In the genomic region with DNA sequence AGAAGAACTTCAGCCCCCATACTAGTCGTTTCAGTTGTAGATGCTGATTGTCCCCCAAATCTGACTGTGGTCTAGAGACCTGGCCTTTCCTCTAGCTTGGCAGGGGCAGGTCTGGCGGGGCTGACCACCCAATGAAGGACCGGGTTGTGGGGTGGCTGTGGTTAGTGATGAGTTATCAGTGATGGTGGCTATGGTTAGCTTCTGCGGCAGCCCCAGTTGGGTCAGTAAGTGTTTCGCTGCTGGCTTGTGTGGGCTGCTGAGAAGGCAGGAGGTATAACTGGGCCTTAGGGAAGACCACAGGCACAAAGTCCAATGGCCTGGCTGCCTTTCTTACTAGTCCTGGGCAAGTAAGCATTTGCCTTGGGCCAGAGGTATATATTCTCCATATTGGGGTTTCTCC, we compare ENCODE assay signal across 19 cellular contexts. TPM values are rescaled to one million over a fixed set of nuclear protein-coding genes. Genes with fewer than 3 reads are reported as not detected.
"Had no signal": no experiment of that assay in that cellular context is flagged by ENCODE, and none has a peak within 500 bp of the region (broad histone marks: within the 10 kb centered on the region; RNA-seq: fewer than 3 reads in every experiment).

No MANE protein-coding gene starts in this region.

- H3K9ac ChIP-seq: SK-N-SH had no signal

- H3K9me3 ChIP-seq: gastrocnemius medialis, heart right ventricle, SK-N-SH, stomach, vagina had no signal

- H3K4me3 ChIP-seq: gastrocnemius medialis, heart right ventricle, stomach, vagina had no signal

- H3K27ac ChIP-seq: gastrocnemius medialis had no signal

- FAIRE-seq: colon, islet of Langerhans, small intestine had no signal

- H3K36me3 ChIP-seq: gastrocnemius medialis, heart right ventricle, stomach, vagina had no signal

- ATAC-seq: activated T-helper 17 cell treated with anti-CD3 and anti-CD28 coated beads, Interleukin-2, amount 50 U/mL, for 72 hours; left lobe of liver had no signal

- H3K4me2 ChIP-seq: SK-N-SH had no signal

- DNase-seq: activated CD4-positive, alpha-beta T cell treated with anti-CD3 and anti-CD28 coated beads, Interleukin-2, amount 50 U/mL, for 4 hours; activated CD4-positive, CD25-positive, alpha-beta regulatory T cell treated with anti-CD3 and anti-CD28 coated beads, Interleukin-2, amount 50 U/mL, for 72 hours; activated naive CD4-positive, alpha-beta T cell treated with Interleukin-2 at 50 U/mL for 16 hours; caudate nucleus; effector CD4-positive, alpha-beta T cell; retina; SK-N-SH; small intestine; stomach; T-helper 1 cell; T1000 had no signal

- H3K27me3 ChIP-seq: gastrocnemius medialis, heart right ventricle, stomach, vagina had no signal

RNA-seq across cellular contexts. Expression of gene VWA2, which starts 21.3 kb away (rescaled TPM):
- total RNA-seq: activated T-helper 17 cell treated with anti-CD3 and anti-CD28 coated beads, Interleukin-2, amount 50 U/mL, for 72 hours; natural killer cell treated with Interleukin-12 subunit alpha and Interleukin-12 subunit beta and Interleukin-15 and Interleukin-18, amount 100 ng/mL, for 72 hours had no signal
- polyA plus RNA-seq: SK-N-SH had no signal
